In genomic region chr14:90567991-90568390, GRCh38 we compare ENCODE assay signal across 24 cellular contexts.
A peak's percentile ranks its signal among the peaks of the same experiment; 100 is the strongest.
DNase-seq lines count a peak whose midpoint lies in the region; ATAC-seq, FAIRE-seq and TF ChIP-seq lines count a peak whose summit lies in the region.
"Had no signal": no experiment of that assay in that cellular context is flagged by ENCODE, and none has a peak within 500 bp of the region (broad histone marks: within the 10 kb centered on the region; RNA-seq: fewer than 3 reads in every experiment).

No MANE protein-coding gene starts in this region.

- TF ChIP-seq POLR2A in stomach (IDR thresholded peaks at IDR 0.05), result no peak

- TF ChIP-seq CTCF in GM23338 (conservative IDR thresholded peaks at IDR 0.05; ENCODE audit: low read depth in 2 of 2) (no peak), stomach (IDR thresholded peaks at IDR 0.05) (no peak)

- H3F3A ChIP-seq in GM23338 (replicated peaks; ENCODE audit: low read depth), result no peaks in the 10 kb centered on the region

- H3K4me3 Mint-ChIP-seq in GM23338, result no peak overlapping the region
- no peak overlapping the region for H3K4me3 Mint-ChIP-seq in activated T-cell treated with anti-CD3 and anti-CD28 coated beads, Interleukin-2, amount 50 U/mL, for 72 hours
- H3K4me3 Mint-ChIP-seq: CD8-positive, alpha-beta T cell had no signal

- FAIRE-seq in GM19239 (lab: Jason Lieb, UNC), result no peak
- FAIRE-seq: frontal cortex, K562, pancreas, TTC549 had no signal

- no peak overlapping the region for H2AFZ ChIP-seq in GM23338

- H3K9me3 Mint-ChIP-seq in GM23338, result no peaks in the 10 kb centered on the region
- H3K9me3 Mint-ChIP-seq in activated T-cell treated with anti-CD3 and anti-CD28 coated beads, Interleukin-2, amount 50 U/mL, for 72 hours, result no peaks in the 10 kb centered on the region
- H3K9me3 Mint-ChIP-seq: CD8-positive, alpha-beta T cell had no signal

- intact Hi-C loops in stomach (cut with DNase I; ENCODE audit: low total_unique reads), result no loop called here

- no peaks in the 10 kb centered on the region for H3K9me3 ChIP-seq in muscle layer of colon (ENCODE audit: low read length)
- H3K9me3 ChIP-seq in stomach, result no peaks in the 10 kb centered on the region
- H3K9me3 ChIP-seq: left ventricle myocardium inferior, pancreas, upper lobe of left lung had no signal

- H3K4me2 ChIP-seq in GM23338, result peak overlapping the region; percentile 55; the same call in 1 of the 2 replicates

- peak; percentile 61 for ATAC-seq in GM23338
- no peak for ATAC-seq in activated T-cell treated with anti-CD3 and anti-CD28 coated beads, Interleukin-2, amount 50 U/mL, for 72 hours (replicated peaks in 1 of 2)
- ATAC-seq: CD8-positive, alpha-beta T cell; HCT116; K562; pancreas had no signal

- WGBS in stomach, 5 donors, result 63 to 92% (median 83%) methylated on average over 7 of the region's 7 CpGs

- no peaks in the 10 kb centered on the region for H3K36me3 ChIP-seq in GM23338 (ENCODE audit: insufficient read depth)
- no peaks in the 10 kb centered on the region for H3K36me3 ChIP-seq in muscle layer of colon (ENCODE audit: insufficient read depth, low read length)
- H3K36me3 ChIP-seq in stomach, result peaks cover 0 to 33% (median 19%) of the 10 kb centered on the region in 4 donors
- H3K36me3 ChIP-seq: pancreas had no signal

- H3K4me1 ChIP-seq in GM23338 (ENCODE audit: insufficient read depth) (peaks cover 12% of the 10 kb centered on the region), muscle layer of colon (ENCODE audit: insufficient read depth, low read length) (peaks cover 21% of the 10 kb centered on the region), stomach (peaks cover 0 to 38% (median 8%) of the 10 kb centered on the region in 4 donors)
- H3K4me1 ChIP-seq: pancreas had no signal

- H3K27ac ChIP-seq in GM23338 (ENCODE audit: low read depth) (no peak overlapping the region), cingulate gyrus (ENCODE audit: low read depth, low read length) (peak overlapping the region; percentile 97), muscle layer of colon (ENCODE audit: low read depth, low read length) (peak overlapping the region; percentile 45), stomach (peak overlapping the region in 3 of 5 donors; percentile 2 to 77 (median 52))
- H3K27ac ChIP-seq: left ventricle myocardium inferior, pancreas had no signal

- peaks cover 28% of the 10 kb centered on the region for H3K4me1 Mint-ChIP-seq in GM23338
- no peaks in the 10 kb centered on the region for H3K4me1 Mint-ChIP-seq in activated T-cell treated with anti-CD3 and anti-CD28 coated beads, Interleukin-2, amount 50 U/mL, for 72 hours (ENCODE audit: low read depth)

- no peak overlapping the region for H3K9ac ChIP-seq in muscle layer of colon (ENCODE audit: low read length)

- H3K27me3 Mint-ChIP-seq in GM23338 (ENCODE audit: insufficient read depth, low read depth, poor library complexity), result peaks cover 8% of the 10 kb centered on the region
- H3K27me3 Mint-ChIP-seq in activated T-cell treated with anti-CD3 and anti-CD28 coated beads, Interleukin-2, amount 50 U/mL, for 72 hours (ENCODE audit: low read depth), result no peaks in the 10 kb centered on the region

- H3K27me3 ChIP-seq in GM23338 (ENCODE audit: insufficient read depth), result no peaks in the 10 kb centered on the region
- no peaks in the 10 kb centered on the region for H3K27me3 ChIP-seq in muscle layer of colon (ENCODE audit: control insufficient read depth in 1 of 2, insufficient read depth in 2 of 2, low read length in 2 of 2)
- no peaks in the 10 kb centered on the region for H3K27me3 ChIP-seq in stomach
- H3K27me3 ChIP-seq: pancreas, upper lobe of left lung had no signal

- TF ChIP-seq EP300 in stomach (IDR thresholded peaks at IDR 0.05), result no peak

- no peaks in the 10 kb centered on the region; the same call in 1 of the 2 replicates for H4K20me1 ChIP-seq in GM23338 (replicated peaks; ENCODE audit: insufficient read depth)

- 0 out of 2 replicates have a peak, but pooled peaks cover 4% of the 10 kb centered on the region for H3K9me2 ChIP-seq in GM23338 (ENCODE audit: insufficient read depth)

- H3K79me2 ChIP-seq in GM23338 (replicated peaks; ENCODE audit: insufficient read depth), result no peaks in the 10 kb centered on the region

- H3K36me3 Mint-ChIP-seq in GM23338 (ENCODE audit: low read depth), result no peaks in the 10 kb centered on the region
- no peaks in the 10 kb centered on the region for H3K36me3 Mint-ChIP-seq in activated T-cell treated with anti-CD3 and anti-CD28 coated beads, Interleukin-2, amount 50 U/mL, for 72 hours (ENCODE audit: insufficient read depth in 2 of 2)
- H3K36me3 Mint-ChIP-seq: CD8-positive, alpha-beta T cell had no signal

- peak; percentile 36 for DNase-seq in GM23338 (ENCODE audit: low spot score)
- DNase-seq in stomach, result no peak
- DNase-seq in activated T-cell treated with anti-CD3 and anti-CD28 coated beads, Interleukin-2, amount 50 U/mL, for 72 hours, result no peak
- no peak for DNase-seq in NCI-H526 (lab: John Stamatoyannopoulos, UW)
- DNase-seq in A172 (ENCODE audit: low spot score), result no peak
- no peak for DNase-seq in GM19239 (ENCODE audit: insufficient read length, low spot score)
- DNase-seq: activated CD4-positive, alpha-beta T cell treated with anti-CD3 and anti-CD28 coated beads for 4 hours; activated effector memory CD4-positive, alpha-beta T cell treated with anti-CD3 and anti-CD28 coated beads, Interleukin-2, amount 50 U/mL, for 16 hours; CD8-positive, alpha-beta T cell; cortex of kidney; DND-41; left ventricle myocardium inferior; NCI-H187 treated with DMSO at 0.1 percent for 48 hours; NCI-H226; NK-92 treated with Interleukin-12 subunit alpha and Interleukin-12 subunit beta, amount 100 ng/mL, for 24 hours; SW 1271; upper lobe of left lung had no signal

- no peak overlapping the region; the same call in 1 of the 2 replicates for H3K27ac Mint-ChIP-seq in GM23338
- H3K27ac Mint-ChIP-seq in activated T-cell treated with anti-CD3 and anti-CD28 coated beads, Interleukin-2, amount 50 U/mL, for 72 hours, result no peak overlapping the region
- H3K27ac Mint-ChIP-seq: CD8-positive, alpha-beta T cell had no signal

- H3K4me3 ChIP-seq in GM23338 (no peak overlapping the region), muscle layer of colon (ENCODE audit: low read depth in 1 of 2, low read length in 2 of 2) (no peak overlapping the region), stomach (no peak overlapping the region)
- H3K4me3 ChIP-seq: K562, left ventricle myocardium inferior, pancreas, upper lobe of left lung had no signal

TF ChIP-seq in GM23338, 12 proteins besides CTCF, POLR2A, EP300 and RAD21 (continues in another document):
- no peak for TF ChIP-seq CREB1 (CRISPR knock-in tag; IDR thresholded peaks at IDR 0.05; ENCODE audit: low read depth)
- no peak for TF ChIP-seq STAT1 (IDR thresholded peaks at IDR 0.05; ENCODE audit: unreplicated experiment)
- TF ChIP-seq NANOG (IDR thresholded peaks at IDR 0.05; ENCODE audit: borderline replicate concordance), result no peak
- no peak for TF ChIP-seq POLR2AphosphoS5 (IDR thresholded peaks at IDR 0.05; ENCODE audit: low read depth)
- no peak for TF ChIP-seq ZNF114 (CRISPR knock-in tag; IDR thresholded peaks at IDR 0.05)
